ENCODE assay signal across 30 cellular contexts in genomic region chr17:27303734-27304133, GRCh38.
"Had no signal": no experiment of that assay in that cellular context is flagged by ENCODE, and none has a peak within 500 bp of the region (broad histone marks: within the 10 kb centered on the region; RNA-seq: fewer than 3 reads in every experiment).

No MANE protein-coding gene starts in this region.

- H3K9me3 Mint-ChIP-seq: activated CD8-positive, alpha-beta T cell treated with anti-CD3 and anti-CD28 coated beads for 36 hours; activated T-cell treated with anti-CD3 and anti-CD28 coated beads, Interleukin-2, amount 50 U/mL, for 72 hours; nephron progenitor cell; stimulated activated naive B cell treated with anti-CD40 and anti-IgM and Interleukin-4, amounts not matched to agents 10 μg/mL and 1 μg/mL and 100 μg/mL, for 72 hours had no signal

- ATAC-seq: activated CD8-positive, alpha-beta T cell treated with anti-CD3 and anti-CD28 coated beads for 36 hours; activated T-cell treated with anti-CD3 and anti-CD28 coated beads, Interleukin-2, amount 50 U/mL, for 72 hours; left lung; lower lobe of right lung; mucosa of descending colon; psoas muscle; stimulated activated naive B cell treated with anti-CD40 and anti-IgM and Interleukin-4, amounts not matched to agents 10 μg/mL and 1 μg/mL and 100 μg/mL, for 72 hours; T-helper 17 cell had no signal

- DNase-seq: activated CD4-positive, alpha-beta T cell treated with anti-CD3 and anti-CD28 coated beads, Interleukin-2, amount 50 U/mL, for 1 hour; activated CD4-positive, CD25-positive, alpha-beta regulatory T cell treated with anti-CD3 and anti-CD28 coated beads, Interleukin-2, amount 50 U/mL, for 72 hours; activated CD8-positive, alpha-beta T cell treated with anti-CD3 and anti-CD28 coated beads for 36 hours; activated naive CD4-positive, alpha-beta T cell; activated T-cell treated with anti-CD3 and anti-CD28 coated beads, Interleukin-2, amount 50 U/mL, for 72 hours; anterior cingulate cortex; dermis blood vessel endothelial cell; effector CD4-positive, alpha-beta T cell; esophagus squamous epithelium; foreskin melanocyte; left lung; lower lobe of right lung; mesendoderm; mucosa of descending colon; nephron progenitor cell; pancreas; psoas muscle; stimulated activated CD4-positive, alpha-beta T cell treated with anti-CD3 and anti-CD28 coated beads, Interleukin-15, amount 100 ng/mL, for 24 hours; stimulated activated CD4-positive, alpha-beta T cell treated with anti-CD3 and anti-CD28 coated beads, Interleukin-2, amount 100 ng/mL, for 24 hours; stimulated activated naive B cell treated with anti-CD40 and anti-IgM and Interleukin-4, amounts not matched to agents 10 μg/mL and 1 μg/mL and 100 μg/mL, for 72 hours; stomach; T-helper 17 cell; T1000; thyroid gland; upper lobe of left lung had no signal

- H3K4me3 ChIP-seq: esophagus squamous epithelium, left lung, lower lobe of right lung, mucosa of descending colon, pancreas, psoas muscle, right atrium auricular region, stomach, thyroid gland, upper lobe of left lung had no signal

- H3K36me3 Mint-ChIP-seq: activated naive CD8-positive, alpha-beta T cell had no signal

- FAIRE-seq: colon, islet of Langerhans, pancreas had no signal

- H3K27ac ChIP-seq: epithelial cell of prostate, esophagus squamous epithelium, left lung, lower lobe of right lung, pancreas, psoas muscle, right atrium auricular region, thyroid gland had no signal

- H3K4me3 Mint-ChIP-seq: activated CD8-positive, alpha-beta T cell treated with anti-CD3 and anti-CD28 coated beads for 36 hours; activated naive CD8-positive, alpha-beta T cell; activated T-cell treated with anti-CD3 and anti-CD28 coated beads, Interleukin-2, amount 50 U/mL, for 72 hours; nephron progenitor cell; stimulated activated naive B cell treated with anti-CD40 and anti-IgM and Interleukin-4, amounts not matched to agents 10 μg/mL and 1 μg/mL and 100 μg/mL, for 72 hours; T-helper 17 cell had no signal

- H3K9me3 ChIP-seq: esophagus squamous epithelium, left lung, lower lobe of right lung, mucosa of descending colon, pancreas, psoas muscle, right atrium auricular region, stomach, thyroid gland, upper lobe of left lung had no signal

- H3K27me3 Mint-ChIP-seq: activated CD8-positive, alpha-beta T cell treated with anti-CD3 and anti-CD28 coated beads for 36 hours; activated naive CD8-positive, alpha-beta T cell; stimulated activated naive B cell treated with anti-CD40 and anti-IgM and Interleukin-4, amounts not matched to agents 10 μg/mL and 1 μg/mL and 100 μg/mL, for 72 hours; T-helper 17 cell had no signal

- H3K27me3 ChIP-seq: esophagus squamous epithelium, left lung, pancreas, right atrium auricular region, stomach, thyroid gland, upper lobe of left lung had no signal

- H3K27ac Mint-ChIP-seq: activated CD8-positive, alpha-beta T cell treated with anti-CD3 and anti-CD28 coated beads for 36 hours; activated naive CD8-positive, alpha-beta T cell; nephron progenitor cell; stimulated activated naive B cell treated with anti-CD40 and anti-IgM and Interleukin-4, amounts not matched to agents 10 μg/mL and 1 μg/mL and 100 μg/mL, for 72 hours; T-helper 17 cell had no signal
